20 cellular contexts compared by ENCODE assay signal in genomic region chr3:12430086-12430485, GRCh38. TPM values are rescaled to one million over a fixed set of nuclear protein-coding genes. Genes with fewer than 3 reads are reported as not detected.
DNase-seq lines count a peak whose midpoint lies in the region; ATAC-seq, FAIRE-seq and TF ChIP-seq lines count a peak whose summit lies in the region.
"Had no signal": no experiment of that assay in that cellular context is flagged by ENCODE, and none has a peak within 500 bp of the region (broad histone marks: within the 10 kb centered on the region; RNA-seq: fewer than 3 reads in every experiment).

No MANE protein-coding gene starts in this region.

- intact Hi-C loops in right lobe of liver (cut with DNase I) (no loop called here), HepG2 (cut with micrococcal nuclease; ENCODE audit: unreplicated experiment) (no loop called here)

- H3K4me2 ChIP-seq in HepG2 (ENCODE audit: low read depth, low read length), result no peak overlapping the region

- no peak overlapping the region for H3K9ac ChIP-seq in HepG2 (ENCODE audit: insufficient read depth, low read depth, low read length)

- TF ChIP-seq POLR2A in right lobe of liver (IDR thresholded peaks at IDR 0.05) (no peak), HepG2 (IDR thresholded peaks at IDR 0.05; ENCODE audit: insufficient read depth in 1 of 2, low read depth in 2 of 2, low read length in 2 of 2) (no peak)

- in situ Hi-C loops in HepG2 (cut with HindIII; ENCODE audit: extremely low pct_ligation_motif_present, low pct_unique_long_range_greater_than_20kb), result no loop called here
- in situ Hi-C loops in astrocyte of the cerebellum (cut with HindIII; ENCODE audit: low sequenced_read_pairs), result no loop called here

- TF ChIP-seq CTCF in right lobe of liver (IDR thresholded peaks at IDR 0.05), result no peak
- TF ChIP-seq CTCF in HepG2 (CRISPR knock-in tag; IDR thresholded peaks at IDR 0.05), result no peak
- no peak for TF ChIP-seq CTCF in astrocyte of the cerebellum (IDR thresholded peaks at IDR 0.05; ENCODE audit: low read depth, low read length, missing control alignments)

- DNase-seq in right lobe of liver (no peak), HepG2 (ENCODE audit: low spot score) (no peak), astrocyte of the cerebellum (ENCODE audit: low read depth) (peak; percentile 53), medulla oblongata (ENCODE audit: extremely low spot score) (peak; percentile 32)
- DNase-seq in effector CD4-positive, alpha-beta T cell, result no peak
- DNase-seq: BE2C; CD4-positive, CD25-positive, alpha-beta regulatory T cell; KG1; NCI-H1092; NCI-H1436 treated with DMSO at 0.1 percent for 48 hours; NCI-H2029; NCI-H345; NCI-H526 treated with DMSO at 0.1 percent for 48 hours; RPMI8226 had no signal

- H4K20me1 ChIP-seq in HepG2 (ENCODE audit: insufficient read depth, low read length), result no peaks in the 10 kb centered on the region

- POLR2A ChIA-PET in HepG2 (lab: Yijun Ruan, JAX), result no interaction called here

- WGBS in right lobe of liver (ENCODE audit: insufficient coverage, low coverage, low lambda C conversion rate, missing lambda C conversion rate), result 46% methylated on average over 5 of the region's 5 CpGs
- 65% methylated on average over 5 of the region's 5 CpGs for WGBS in HepG2 (ENCODE audit: low lambda C conversion rate)

- H2AFZ ChIP-seq in HepG2 (ENCODE audit: low read length), result no peak overlapping the region

- peak in 3 of 4 donors; percentile 23 to 38 (median 34) for ATAC-seq in right lobe of liver
- no peak for ATAC-seq in HepG2
- no peak for ATAC-seq in HG03095 (IDR thresholded peaks at IDR 0.05; ENCODE audit: unreplicated experiment)
- ATAC-seq in GM21423 (IDR thresholded peaks at IDR 0.05; ENCODE audit: unreplicated experiment), result no peak
- ATAC-seq: GM12878 had no signal

- CTCF ChIA-PET in HepG2 (lab: Yijun Ruan, JAX; ENCODE audit: low intra/inter-chr PET ratio, low total read pairs), result no interaction called here

- H3K9me3 ChIP-seq in right lobe of liver (no peaks in the 10 kb centered on the region), HepG2 (ENCODE audit: low read length) (no peaks in the 10 kb centered on the region)
- H3K9me3 ChIP-seq: BE2C had no signal

- H3K36me3 ChIP-seq in right lobe of liver (no peaks in the 10 kb centered on the region), HepG2 (replicated peaks in 1 of 2; ENCODE audit: control insufficient read depth in 1 of 2, insufficient read depth in 2 of 2, low read length in 2 of 2) (peaks cover 3 to 9% of the 10 kb centered on the region in 2 experiments; a peak in 3 of 5 replicates)
- H3K36me3 ChIP-seq: BE2C had no signal

- no peaks in the 10 kb centered on the region for H3K27me3 ChIP-seq in right lobe of liver
- no peaks in the 10 kb centered on the region for H3K27me3 ChIP-seq in HepG2 (ENCODE audit: control insufficient read depth in 1 of 2, insufficient read depth in 2 of 2, low read length in 2 of 2)
- H3K27me3 ChIP-seq: BE2C had no signal

- no peak overlapping the region for H3K4me3 ChIP-seq in right lobe of liver
- no peak overlapping the region for H3K4me3 ChIP-seq in HepG2 (replicated peaks in 1 of 3; ENCODE audit: insufficient read depth in 1 of 3, low read depth in 2 of 3, low read length in 3 of 3)
- H3K4me3 ChIP-seq in astrocyte of the cerebellum (ENCODE audit: low read depth, low read length), result no peak overlapping the region
- H3K4me3 ChIP-seq: GM12878 had no signal

- H3K4me1 ChIP-seq in right lobe of liver (peaks cover 0 to 22% (median 0%) of the 10 kb centered on the region in 4 donors), HepG2 (ENCODE audit: insufficient read depth, low read length) (peaks cover 29% of the 10 kb centered on the region)

- no peaks in the 10 kb centered on the region for H3K79me2 ChIP-seq in HepG2 (ENCODE audit: insufficient read depth, low read length)

- no peak for FAIRE-seq in HepG2 (lab: Jason Lieb, UNC)
- FAIRE-seq: A204.1, GM12878, GM19239, H1 had no signal

- TF ChIP-seq EP300 in HepG2 (IDR thresholded peaks at IDR 0.05; ENCODE audit: low read depth in 2 of 2, low read length in 2 of 2) (no peak), HepG2 (CRISPR knock-in tag; IDR thresholded peaks at IDR 0.05; ENCODE audit: borderline replicate concordance) (no peak)

- no peak for TF ChIP-seq RAD21 in HepG2 (CRISPR knock-in tag; IDR thresholded peaks at IDR 0.05)

- H3K27ac ChIP-seq in right lobe of liver, result no peak overlapping the region
- no peak overlapping the region for H3K27ac ChIP-seq in HepG2 (ENCODE audit: extremely low read length, insufficient read depth, low read length)

- BruUV-seq in HepG2 (replicated peaks; lab: Mats Ljungman, UMichigan), result no TSS peak

TF ChIP-seq in HepG2, 621 proteins besides CTCF, POLR2A, EP300 and RAD21:
- TF ChIP-seq ZNF878 (CRISPR knock-in tag; IDR thresholded peaks at IDR 0.05), result no peak
- no peak for TF ChIP-seq MBD4 (IDR thresholded peaks at IDR 0.05; ENCODE audit: borderline replicate concordance, low read length)
- TF ChIP-seq NFIC (IDR thresholded peaks at IDR 0.05; ENCODE audit: low read length), result no peak
- TF ChIP-seq RBFOX2 (IDR thresholded peaks at IDR 0.05; ENCODE audit: low read depth, low read length), result no peak
- TF ChIP-seq ARNTL (CRISPR knock-in tag; IDR thresholded peaks at IDR 0.05), result no peak
- TF ChIP-seq GLMP (CRISPR knock-in tag; IDR thresholded peaks at IDR 0.05; ENCODE audit: borderline replicate concordance), result no peak

RNA-seq across cellular contexts. Expression of gene TSEN2, which starts 54.2 kb away (rescaled TPM):
- 1 to 10 TPM; 4.7 to 9.2 (median 6.4) TPM for total RNA-seq in right lobe of liver
- 16.4 and 17.3 TPM in 2 replicates for total RNA-seq in HepG2 (2016; rRNA removed; fragmentation: Illumina TruSeq; extraction: Trizol)
- 8.7 and 13.6 TPM in 2 replicates for total RNA-seq in HepG2 (2016; cell fraction: cytosol; rRNA removed; fragmentation: Illumina TruSeq; extraction: Trizol; ENCODE audit: low read depth)
- total RNA-seq in HepG2 (2016; cell fraction: insoluble cytoplasmic fraction; rRNA removed; fragmentation: Illumina TruSeq; extraction: Trizol), result 15.8 and 19.3 TPM in 2 replicates
- total RNA-seq in HepG2 (2016; cell fraction: membrane; rRNA removed; fragmentation: Illumina TruSeq; extraction: Trizol), result 9.1 and 9.4 TPM in 2 replicates
- total RNA-seq in HepG2 (2016; cell fraction: nucleus; rRNA removed; fragmentation: Illumina TruSeq; extraction: Trizol), result 21.4 and 24.3 TPM in 2 replicates
- polyA plus RNA-seq in HepG2 (2011; rRNA removed), result 11.0 and 11.5 TPM in 2 replicates
- polyA plus RNA-seq in HepG2 (2011; cell fraction: cytosol; rRNA removed), result 3.9 and 4.1 TPM in 2 replicates
- polyA plus RNA-seq in HepG2 (2011; cell fraction: nucleus; rRNA removed), result 14.2 and 17.5 TPM in 2 replicates
- polyA plus RNA-seq in HepG2 (2012), result 8.1 and 9.3 TPM in 2 replicates
- 2.0 and 2.5 TPM in 2 replicates for polyA plus RNA-seq in HepG2 (2016; cell fraction: cytosol; fragmentation: Illumina TruSeq; extraction: Trizol; ENCODE audit: low read depth)
- 13.0 and 13.8 TPM in 2 replicates for polyA plus RNA-seq in HepG2 (2016; cell fraction: insoluble cytoplasmic fraction; fragmentation: Illumina TruSeq; extraction: Trizol; ENCODE audit: low read depth)
- 2.9 and 4.2 TPM in 2 replicates for polyA plus RNA-seq in HepG2 (2016; cell fraction: membrane; fragmentation: Illumina TruSeq; extraction: Trizol; ENCODE audit: low read depth)
- 28.7 and 33.4 TPM in 2 replicates for polyA plus RNA-seq in HepG2 (2016; cell fraction: nucleus; fragmentation: Illumina TruSeq; extraction: Trizol; ENCODE audit: insufficient read depth, low read depth)
- 19.0 and 68.2 TPM in 2 replicates for polyA minus RNA-seq in HepG2 (2011; rRNA and poly(A)+ RNA removed; ENCODE audit: low replicate concordance)
- 5.5 and 5.6 TPM in 2 replicates for polyA minus RNA-seq in HepG2 (2011; cell fraction: cytosol; rRNA and poly(A)+ RNA removed)
- polyA minus RNA-seq in HepG2 (2011; cell fraction: nucleus; rRNA and poly(A)+ RNA removed), result 27.9 and 34.7 TPM in 2 replicates

Comparison
In these comparisons a context has a peak if more than half of its experiments do, and no peak if none do; other contexts are left out.
1. ATAC-seq: peak in right lobe of liver (3 of 4); none in HepG2 (single experiment), HG03095 (single experiment) and GM21423 (single experiment).
2. DNase-seq: peak in astrocyte of the cerebellum (single experiment) and medulla oblongata (single experiment); none in right lobe of liver (0 of 3), HepG2 (single experiment) and effector CD4-positive, alpha-beta T cell (single experiment).